17 cellular contexts compared by ENCODE assay signal in genomic region chrX:104105863-104106262, GRCh38. TPM values are rescaled to one million over a fixed set of nuclear protein-coding genes. Genes with fewer than 3 reads are reported as not detected.
DNase-seq lines count a peak whose midpoint lies in the region; ATAC-seq lines count a peak whose summit lies in the region.
"Had no signal": no experiment of that assay in that cellular context is flagged by ENCODE, and none has a peak within 500 bp of the region (broad histone marks: within the 10 kb centered on the region; RNA-seq: fewer than 3 reads in every experiment).

No MANE protein-coding gene starts in this region.

- peaks cover 4% of the 10 kb centered on the region for H3K36me3 Mint-ChIP-seq in effector memory CD8-positive, alpha-beta T cell (ENCODE audit: insufficient read depth)
- peaks cover 0 to 19% (median 0%) of the 10 kb centered on the region in 3 donors for H3K36me3 Mint-ChIP-seq in naive thymus-derived CD8-positive, alpha-beta T cell
- peaks cover 0 to 1% of the 10 kb centered on the region in 2 donors for H3K36me3 Mint-ChIP-seq in CD4-positive, alpha-beta memory T cell

- peak; percentile 56 for ATAC-seq in Right ventricle myocardium inferior
- no peak for ATAC-seq in effector memory CD8-positive, alpha-beta T cell (replicated peaks)
- no peak for ATAC-seq in naive thymus-derived CD8-positive, alpha-beta T cell
- ATAC-seq in GM19452 (IDR thresholded peaks at IDR 0.05; ENCODE audit: unreplicated experiment), result no peak
- ATAC-seq: A549 had no signal

- POLR2A ChIA-PET in naive thymus-derived CD8-positive, alpha-beta T cell (lab: Charles Lee), result no interaction called here
- POLR2A ChIA-PET in CD4-positive, alpha-beta memory T cell (lab: Charles Lee; ENCODE audit: partially characterized antibody), result no interaction called here

- no peaks in the 10 kb centered on the region for H3K36me3 ChIP-seq in CD4-positive, alpha-beta memory T cell (ENCODE audit: insufficient read depth, low read length)
- H3K36me3 ChIP-seq: SJCRH30 had no signal

- H3K27ac ChIP-seq in CD4-positive, alpha-beta memory T cell (ENCODE audit: low read depth, low read length), result no peak overlapping the region
- H3K27ac ChIP-seq: A549, C4-2B, SJCRH30 had no signal

- no peak overlapping the region for H3K4me3 ChIP-seq in CD4-positive, alpha-beta memory T cell (ENCODE audit: low read length in 2 of 2)
- H3K4me3 ChIP-seq: A549, SJCRH30 had no signal

- H3K9me3 ChIP-seq in CD4-positive, alpha-beta memory T cell (ENCODE audit: control insufficient read depth in 1 of 2, low read length in 2 of 2), result no peaks in the 10 kb centered on the region
- H3K9me3 ChIP-seq: A549, SJCRH30 had no signal

- intact Hi-C loops in Right ventricle myocardium inferior (cut with DNase I) (no loop called here), cardiac septum (cut with DNase I) (no loop called here)
- intact Hi-C loops in CD4-positive, alpha-beta memory T cell (cut with micrococcal nuclease), result no loop called here

- H3K9me3 Mint-ChIP-seq in effector memory CD8-positive, alpha-beta T cell, result no peaks in the 10 kb centered on the region
- no peaks in the 10 kb centered on the region for H3K9me3 Mint-ChIP-seq in naive thymus-derived CD8-positive, alpha-beta T cell
- H3K9me3 Mint-ChIP-seq in CD4-positive, alpha-beta memory T cell, result no peaks in the 10 kb centered on the region

- DNase-seq in Right ventricle myocardium inferior (ENCODE audit: missing footprints) (no peak), cardiac septum (ENCODE audit: low spot score) (no peak), 8988T (no peak)
- DNase-seq in effector memory CD8-positive, alpha-beta T cell, result no peak
- no peak for DNase-seq in naive thymus-derived CD8-positive, alpha-beta T cell
- no peak for DNase-seq in CD4-positive, alpha-beta memory T cell
- DNase-seq: H7, NCI-H1417, NCI-H187 treated with DMSO at 0.1 percent for 48 hours, NCI-H345, NCI-H526 had no signal

- H3K27me3 ChIP-seq in CD4-positive, alpha-beta memory T cell (ENCODE audit: insufficient read depth, low read length), result no peaks in the 10 kb centered on the region
- H3K27me3 ChIP-seq: SJCRH30 had no signal

- H3K4me1 ChIP-seq in CD4-positive, alpha-beta memory T cell (ENCODE audit: insufficient read depth, low read length), result peaks cover 29% of the 10 kb centered on the region
- H3K4me1 ChIP-seq: A549, SJCRH30 had no signal

- H3K4me1 Mint-ChIP-seq in effector memory CD8-positive, alpha-beta T cell (ENCODE audit: low read depth in 2 of 2), result peaks cover 24 to 26% of the 10 kb centered on the region in 2 donors
- peaks cover 15 to 34% (median 28%) of the 10 kb centered on the region in 4 donors for H3K4me1 Mint-ChIP-seq in naive thymus-derived CD8-positive, alpha-beta T cell
- H3K4me1 Mint-ChIP-seq in CD4-positive, alpha-beta memory T cell, result peaks cover 13 to 23% (median 19%) of the 10 kb centered on the region in 4 donors

- CTCF ChIA-PET in CD4-positive, alpha-beta memory T cell (lab: Charles Lee; ENCODE audit: partially characterized antibody), result interaction anchor here (1.2 kb wide), 1 partner anchor 30 kb away, joined by 6 read pairs; no protein-coding TSS in a partner anchor

- H3K27ac Mint-ChIP-seq in effector memory CD8-positive, alpha-beta T cell, result peak overlapping the region; percentile 86 to 97
- peak overlapping the region in 6 of 10 donors; percentile 27 to 83 (median 51) for H3K27ac Mint-ChIP-seq in naive thymus-derived CD8-positive, alpha-beta T cell
- H3K27ac Mint-ChIP-seq in CD4-positive, alpha-beta memory T cell, result peak overlapping the region in 1 of 7 donors; percentile 38

- no peak overlapping the region for H3K4me3 Mint-ChIP-seq in effector memory CD8-positive, alpha-beta T cell
- no peak overlapping the region for H3K4me3 Mint-ChIP-seq in naive thymus-derived CD8-positive, alpha-beta T cell
- H3K4me3 Mint-ChIP-seq in CD4-positive, alpha-beta memory T cell, result no peak overlapping the region

- no peaks in the 10 kb centered on the region for H3K27me3 Mint-ChIP-seq in effector memory CD8-positive, alpha-beta T cell
- H3K27me3 Mint-ChIP-seq in naive thymus-derived CD8-positive, alpha-beta T cell, result no peaks in the 10 kb centered on the region
- H3K27me3 Mint-ChIP-seq in CD4-positive, alpha-beta memory T cell, result no peaks in the 10 kb centered on the region

RNA-seq across cellular contexts. Expression of gene ZCCHC18, which starts 6.5 kb away (rescaled TPM):
- 0.22 TPM for total RNA-seq in Right ventricle myocardium inferior
- 3.7 TPM for total RNA-seq in cardiac septum
- total RNA-seq in naive thymus-derived CD8-positive, alpha-beta T cell, result 10 to 100 TPM; 24.2 to 26.2 TPM
- polyA plus RNA-seq in naive thymus-derived CD8-positive, alpha-beta T cell, result 1 to 10 TPM; 1.9 to 6.0 (median 3.4) TPM
- total RNA-seq in CD4-positive, alpha-beta memory T cell, result 1 to 10 TPM; 9.2 to 9.5 TPM
- 1 to 10 TPM; 1.3 to 2.0 TPM for polyA plus RNA-seq in CD4-positive, alpha-beta memory T cell
- total RNA-seq: LHCN-M2, RPMI7951 had no signal

RNA-seq across cellular contexts. Expression of gene TMSB15C, which starts 29.8 kb away (rescaled TPM):
- total RNA-seq in Right ventricle myocardium inferior, result 0.19 TPM
- total RNA-seq in cardiac septum, result 0.24 TPM
- 1 to 10 TPM; 5.3 to 5.4 TPM for total RNA-seq in naive thymus-derived CD8-positive, alpha-beta T cell
- under 1 TPM; 0.86 to 0.99 (median 0.94) TPM for polyA plus RNA-seq in naive thymus-derived CD8-positive, alpha-beta T cell
- 1 to 10 TPM; 2.8 to 3.6 TPM for total RNA-seq in CD4-positive, alpha-beta memory T cell
- under 1 TPM; 0.41 to 0.48 TPM for polyA plus RNA-seq in CD4-positive, alpha-beta memory T cell

RNA-seq across cellular contexts. Expression of gene SLC25A53, which starts 50.9 kb away (rescaled TPM):
- 11.8 TPM for total RNA-seq in Right ventricle myocardium inferior
- 10.9 TPM for total RNA-seq in cardiac septum
- total RNA-seq in naive thymus-derived CD8-positive, alpha-beta T cell, result 10 to 100 TPM; 27.3 to 28.9 TPM
- polyA plus RNA-seq in naive thymus-derived CD8-positive, alpha-beta T cell, result 10 to 100 TPM in 1 of 3 donors, 1 to 10 TPM in 2; 8.5 to 10.0 (median 9.8) TPM
- 10 to 100 TPM; 20.9 to 21.0 TPM for total RNA-seq in CD4-positive, alpha-beta memory T cell
- 1 to 10 TPM; 7.1 to 9.6 TPM for polyA plus RNA-seq in CD4-positive, alpha-beta memory T cell
